ENCODE assay signal across 7 cellular contexts in genomic region chr19:35743640-35744306, GRCh38. TPM values are rescaled to one million over a fixed set of nuclear protein-coding genes. Genes with fewer than 3 reads are reported as not detected.
DNase-seq lines count a peak whose midpoint lies in the region; TF ChIP-seq lines count a peak whose summit lies in the region.
"Had no signal": no experiment of that assay in that cellular context is flagged by ENCODE, and none has a peak within 500 bp of the region (broad histone marks: within the 10 kb centered on the region; RNA-seq: fewer than 3 reads in every experiment).

No MANE protein-coding gene starts in this region.

- H3K27ac ChIP-seq in OCI-LY3 (ENCODE audit: low read length) (peak overlapping the region; percentile 89; the same call in 1 of the 2 replicates), spleen (peak overlapping the region in 7 of 8 donors; percentile 99 to 100 (median 100))
- peak overlapping the region; percentile 99 for H3K27ac ChIP-seq in effector memory CD4-positive, alpha-beta T cell (ENCODE audit: insufficient read depth, low read length, poor library complexity, severe bottlenecking)
- H3K27ac ChIP-seq: brain microvascular endothelial cell had no signal

- WGBS in spleen, 5 donors: 88 to 92% (median 90%) methylated on average over 16 of the region's 16 CpGs

- intact Hi-C loops in spleen (cut with DNase I; ENCODE audit: low total_unique reads): no loop called here

- no peak overlapping the region for H3K9ac ChIP-seq in OCI-LY3 (ENCODE audit: low read length)

- H3K36me3 ChIP-seq in OCI-LY3 (replicated peaks; ENCODE audit: low read depth, low read length) (peaks cover 7% of the 10 kb centered on the region), spleen (peaks cover 0 to 21% (median 7%) of the 10 kb centered on the region in 6 donors)
- peaks cover under 1% of the 10 kb centered on the region for H3K36me3 ChIP-seq in effector memory CD4-positive, alpha-beta T cell (ENCODE audit: control insufficient read depth, insufficient read depth, low read length)
- H3K36me3 ChIP-seq: brain microvascular endothelial cell had no signal

- peaks cover 7% of the 10 kb centered on the region; the same call in 1 of the 2 replicates for H4K20me1 ChIP-seq in OCI-LY3 (ENCODE audit: insufficient read depth, low read length)

- H3K9me3 ChIP-seq in OCI-LY3 (ENCODE audit: insufficient read depth, low read length) (no peaks in the 10 kb centered on the region), spleen (no peaks in the 10 kb centered on the region)
- no peaks in the 10 kb centered on the region for H3K9me3 ChIP-seq in effector memory CD4-positive, alpha-beta T cell (ENCODE audit: control insufficient read depth, low read length)
- H3K9me3 ChIP-seq: HAP-1 had no signal

- H3K79me2 ChIP-seq in OCI-LY3 (ENCODE audit: low read length): peaks cover 15% of the 10 kb centered on the region

- no peak overlapping the region for H2AFZ ChIP-seq in OCI-LY3 (ENCODE audit: low read depth, low read length)

- no peak for TF ChIP-seq CTCF in OCI-LY3 (IDR thresholded peaks at IDR 0.05; ENCODE audit: low read depth, low read length)
- TF ChIP-seq CTCF in spleen (IDR thresholded peaks at IDR 0.05 in 8 of 11, conservative IDR thresholded peaks at IDR 0.05 in 3 of 11): no peak

- H3K4me3 ChIP-seq in OCI-LY3 (ENCODE audit: low read length): peak overlapping the region; percentile 89
- peak overlapping the region; percentile 89 for H3K4me3 ChIP-seq in effector memory CD4-positive, alpha-beta T cell (ENCODE audit: insufficient read depth, low read depth, low read length, poor library complexity, severe bottlenecking)
- H3K4me3 ChIP-seq in spleen: peak overlapping the region in 6 of 8 donors; percentile 65 to 85 (median 78)

- peak overlapping the region; percentile 80 for H3K4me2 ChIP-seq in OCI-LY3 (ENCODE audit: low read length)

- no peak for TF ChIP-seq POLR2A in spleen (IDR thresholded peaks at IDR 0.05)

- DNase-seq in effector memory CD4-positive, alpha-beta T cell: no peak
- DNase-seq in spleen (peak; percentile 85), cortex of kidney (lab: John Stamatoyannopoulos, UW) (no peak), dedifferentiated amniotic fluid mesenchymal stem cell (ENCODE audit: extremely low spot score) (no peak)
- DNase-seq: brain microvascular endothelial cell had no signal

- H3K4me1 ChIP-seq in OCI-LY3 (ENCODE audit: low read length): peaks cover 42% of the 10 kb centered on the region
- peaks cover 44% of the 10 kb centered on the region for H3K4me1 ChIP-seq in effector memory CD4-positive, alpha-beta T cell (ENCODE audit: control insufficient read depth, insufficient read depth, low read length, poor library complexity, severe bottlenecking)
- H3K4me1 ChIP-seq in spleen: peaks cover 29 to 89% (median 73%) of the 10 kb centered on the region in 6 donors

- no peaks in the 10 kb centered on the region for H3K27me3 ChIP-seq in OCI-LY3 (ENCODE audit: low read depth, low read length)
- H3K27me3 ChIP-seq in effector memory CD4-positive, alpha-beta T cell (replicated peaks; ENCODE audit: control insufficient read depth, insufficient read depth, low read length, poor library complexity, severe bottlenecking): no peaks in the 10 kb centered on the region
- no peaks in the 10 kb centered on the region for H3K27me3 ChIP-seq in spleen (replicated peaks in 1 of 7)
- H3K27me3 ChIP-seq: brain microvascular endothelial cell had no signal

RNA-seq across cellular contexts. Expression of gene U2AF1L4, which starts 1.4 kb away (rescaled TPM):
- 10 to 100 TPM; 27.3 to 65.1 (median 29.7) TPM for total RNA-seq in spleen
- 10 to 100 TPM; 27.2 to 96.5 (median 60.7) TPM for polyA plus RNA-seq in spleen

RNA-seq across cellular contexts. Expression of gene IGFLR1, which starts 1.5 kb away (rescaled TPM):
- 10 to 100 TPM; 16.5 to 64.7 (median 43.5) TPM for total RNA-seq in spleen
- 10 to 100 TPM; 30.1 to 62.9 (median 49.3) TPM for polyA plus RNA-seq in spleen

RNA-seq across cellular contexts. Expression of gene PSENEN, which starts 1.7 kb away (rescaled TPM):
- total RNA-seq in spleen: 10 to 100 TPM; 37.5 to 55.7 (median 47.6) TPM
- 10 to 100 TPM; 61.9 to 71.3 (median 62.1) TPM for polyA plus RNA-seq in spleen

RNA-seq across cellular contexts. Expression of gene LIN37, which starts 4.6 kb away (rescaled TPM):
- 10 to 100 TPM in 5 of 7 donors, 1 to 10 TPM in 2; 7.0 to 19.5 (median 10.7) TPM for total RNA-seq in spleen
- polyA plus RNA-seq in spleen: 10 to 100 TPM; 13.7 to 28.5 (median 18.5) TPM

RNA-seq across cellular contexts. Expression of gene HSPB6, which starts 13.1 kb away (rescaled TPM):
- total RNA-seq in spleen: 1 to 10 TPM; 2.1 to 5.9 (median 4.3) TPM
- polyA plus RNA-seq in spleen: 10 to 100 TPM in 1 of 3 donors, 1 to 10 TPM in 2; 2.9 to 11.0 (median 5.8) TPM
